In genomic region chr18:77650799-77651385, GRCh38 we compare ENCODE assay signal across 8 cellular contexts.
DNase-seq lines count a peak whose midpoint lies in the region; ATAC-seq and TF ChIP-seq lines count a peak whose summit lies in the region.

No MANE protein-coding gene starts in this region.

- H3K4me1 ChIP-seq in foreskin keratinocyte (no peaks in the 10 kb centered on the region), upper lobe of right lung (no peaks in the 10 kb centered on the region)

- TF ChIP-seq CTCF in foreskin keratinocyte (conservative IDR thresholded peaks at IDR 0.05) (peak; percentile 45), upper lobe of right lung (IDR thresholded peaks at IDR 0.05) (peak; percentile 95)

- H3K27me3 ChIP-seq in foreskin keratinocyte: no peaks in the 10 kb centered on the region
- peaks cover 9% of the 10 kb centered on the region for H3K27me3 ChIP-seq in upper lobe of right lung

- no peak overlapping the region for H3K4me3 ChIP-seq in upper lobe of right lung

- H3K36me3 ChIP-seq in upper lobe of right lung: no peaks in the 10 kb centered on the region

- DNase-seq in COLO829 (ENCODE audit: low spot score) (peak; percentile 39), NOMO-1 treated with dmso at 0.1 percent for 144 hours (lab: John Stamatoyannopoulos, UW; ENCODE audit: unreplicated experiment) (peak; percentile 5), activated T-helper 1 cell treated with Interleukin-2 at 50 U/mL for 16 hours (ENCODE audit: low read depth) (peak; percentile 18), foreskin keratinocyte (no peak), occipital lobe (lab: John Stamatoyannopoulos, UW) (peak; percentile 41), upper lobe of right lung (peak; percentile 86)

- intact Hi-C loops in upper lobe of right lung (cut with DNase I): no loop called here

- H3K9me3 ChIP-seq in upper lobe of right lung: no peaks in the 10 kb centered on the region

- peak; percentile 76 for ATAC-seq in GM19455 (IDR thresholded peaks at IDR 0.05; ENCODE audit: unreplicated experiment)
- peak; percentile 79 for ATAC-seq in HG03571 (IDR thresholded peaks at IDR 0.05; ENCODE audit: unreplicated experiment)
- ATAC-seq in foreskin keratinocyte: no peak
- ATAC-seq in upper lobe of right lung: peak; percentile 95

- H3K27ac ChIP-seq in foreskin keratinocyte (no peak overlapping the region), upper lobe of right lung (no peak overlapping the region)

Comparison
In these comparisons a context has a peak if more than half of its experiments do, and no peak if none do; other contexts are left out.
1. DNase-seq: peak in COLO829 (single experiment), NOMO-1 treated with dmso at 0.1 percent for 144 hours (single experiment), activated T-helper 1 cell treated with Interleukin-2 at 50 U/mL for 16 hours (single experiment), occipital lobe (single experiment) and upper lobe of right lung (single experiment); none in foreskin keratinocyte (0 of 2).